1 cellular context compared by ENCODE assay signal in genomic region chr13:73417012-73417615, GRCh38.
TF ChIP-seq lines count a peak whose summit lies in the region.

No MANE protein-coding gene starts in this region.

TF ChIP-seq in H1, 55 proteins besides CTCF, POLR2A, EP300 and RAD21:
- TF ChIP-seq POLR2AphosphoS5 (IDR thresholded peaks at IDR 0.05; ENCODE audit: low read depth, low read length) (no peak), MAFK (IDR thresholded peaks at IDR 0.05; ENCODE audit: low read depth, low read length) (no peak), TCF12 (IDR thresholded peaks at IDR 0.05; ENCODE audit: low read depth, low read length) (no peak), HDAC2 (IDR thresholded peaks at IDR 0.05; ENCODE audit: borderline replicate concordance in 1 of 2, low read depth in 2 of 2, low read length in 2 of 2) (no peak)
